15 cellular contexts compared by ENCODE assay signal in genomic region chr20:58297394-58297793, GRCh38. TPM values are rescaled to one million over a fixed set of nuclear protein-coding genes. Genes with fewer than 3 reads are reported as not detected.
A peak's percentile ranks its signal among the peaks of the same experiment; 100 is the strongest.
DNase-seq lines count a peak whose midpoint lies in the region; ATAC-seq, FAIRE-seq and TF ChIP-seq lines count a peak whose summit lies in the region.
"Had no signal": no experiment of that assay in that cellular context is flagged by ENCODE, and none has a peak within 500 bp of the region (broad histone marks: within the 10 kb centered on the region; RNA-seq: fewer than 3 reads in every experiment).

No MANE protein-coding gene starts in this region.

- 43% methylated on average over 2 of the region's 2 CpGs for WGBS in HepG2 (ENCODE audit: low lambda C conversion rate)

- no peaks in the 10 kb centered on the region for H3K4me1 ChIP-seq in CD8-positive, alpha-beta T cell (ENCODE audit: insufficient read depth, low read length)
- H3K4me1 ChIP-seq in HepG2 (ENCODE audit: insufficient read depth, low read length) = peaks cover 29% of the 10 kb centered on the region
- H3K4me1 ChIP-seq: BLaER1 had no signal

- POLR2A ChIA-PET in activated CD8-positive, alpha-beta T cell treated with anti-CD3 and anti-CD28 coated beads for 36 hours (lab: Charles Lee) = interaction anchor here (3.2 kb wide), 1 partner anchor 10 kb away, joined by 14 read pairs; no protein-coding TSS in a partner anchor
- POLR2A ChIA-PET in activated CD8-positive, alpha-beta T cell treated with anti-CD3 and anti-CD28 coated beads, Interleukin-2, amount 10 ng/mL, durations not matched to agents 7 days and 5 days (lab: Charles Lee) = interaction anchor here (1.0 kb wide), 1 partner anchor 13 kb away, joined by 5 read pairs; no protein-coding TSS in a partner anchor
- POLR2A ChIA-PET in CD8-positive, alpha-beta T cell (lab: Charles Lee) = no interaction called here
- POLR2A ChIA-PET in HepG2 (lab: Yijun Ruan, JAX) = interaction anchor here (0.6 kb wide), 1 partner anchor 15 kb away, joined by 3 read pairs; no protein-coding TSS in a partner anchor

- no peaks in the 10 kb centered on the region for H4K20me1 ChIP-seq in HepG2 (ENCODE audit: insufficient read depth, low read length)

- intact Hi-C loops in activated CD8-positive, alpha-beta T cell treated with anti-CD3 and anti-CD28 coated beads for 36 hours (cut with micrococcal nuclease) = no loop called here
- intact Hi-C loops in CD8-positive, alpha-beta T cell (cut with DNase I, micrococcal nuclease) = no loop called here
- intact Hi-C loops in HepG2 (cut with micrococcal nuclease; ENCODE audit: unreplicated experiment) = no loop called here

- no peak for DNase-seq in activated CD8-positive, alpha-beta T cell treated with anti-CD3 and anti-CD28 coated beads for 36 hours
- DNase-seq in activated CD8-positive, alpha-beta T cell treated with anti-CD3 and anti-CD28 coated beads, Interleukin-2, amount 10 ng/mL, durations not matched to agents 7 days and 5 days = no peak
- no peak for DNase-seq in CD8-positive, alpha-beta T cell
- DNase-seq in HepG2 (ENCODE audit: low spot score) (no peak), glutamatergic neuron (no peak), GM03348 (ENCODE audit: low spot score) (no peak)
- DNase-seq: 8988T, AML-193, DMS53, GF-D8 had no signal

- no peak for TF ChIP-seq POLR2A in HepG2 (IDR thresholded peaks at IDR 0.05; ENCODE audit: insufficient read depth in 1 of 2, low read depth in 2 of 2, low read length in 2 of 2)

- no peak overlapping the region for H3K27ac ChIP-seq in CD8-positive, alpha-beta T cell (ENCODE audit: low read depth, low read length)
- no peak overlapping the region for H3K27ac ChIP-seq in HepG2 (ENCODE audit: extremely low read length, insufficient read depth, low read length)
- H3K27ac ChIP-seq: BLaER1 had no signal

- no peak overlapping the region for H2AFZ ChIP-seq in HepG2 (ENCODE audit: low read length)

- H3K27ac Mint-ChIP-seq in activated CD8-positive, alpha-beta T cell treated with anti-CD3 and anti-CD28 coated beads for 36 hours = peak overlapping the region; percentile 6
- no peak overlapping the region for H3K27ac Mint-ChIP-seq in activated CD8-positive, alpha-beta T cell treated with anti-CD3 and anti-CD28 coated beads, Interleukin-2, amount 10 ng/mL, durations not matched to agents 7 days and 5 days
- H3K27ac Mint-ChIP-seq in CD8-positive, alpha-beta T cell = peak overlapping the region; percentile 28
- peak overlapping the region; percentile 34 for H3K27ac Mint-ChIP-seq in activated T-helper 17 cell treated with anti-CD3 and anti-CD28 coated beads, Interleukin-2, amount 50 U/mL, for 72 hours
- H3K27ac Mint-ChIP-seq in glutamatergic neuron (ENCODE audit: unreplicated experiment) = no peak overlapping the region

- H3K36me3 ChIP-seq in CD8-positive, alpha-beta T cell (ENCODE audit: insufficient read depth, low read length) = no peaks in the 10 kb centered on the region
- H3K36me3 ChIP-seq in HepG2 (replicated peaks in 1 of 2; ENCODE audit: control insufficient read depth in 1 of 2, insufficient read depth in 2 of 2, low read length in 2 of 2) = no peaks in the 10 kb centered on the region
- H3K36me3 ChIP-seq: BLaER1 had no signal

- H3K9ac ChIP-seq in HepG2 (ENCODE audit: insufficient read depth, low read depth, low read length) = no peak overlapping the region
- H3K9ac ChIP-seq: BLaER1 had no signal

- no peaks in the 10 kb centered on the region for H3K79me2 ChIP-seq in HepG2 (ENCODE audit: insufficient read depth, low read length)

- H3K27me3 Mint-ChIP-seq in activated CD8-positive, alpha-beta T cell treated with anti-CD3 and anti-CD28 coated beads for 36 hours = no peaks in the 10 kb centered on the region
- no peaks in the 10 kb centered on the region for H3K27me3 Mint-ChIP-seq in activated CD8-positive, alpha-beta T cell treated with anti-CD3 and anti-CD28 coated beads, Interleukin-2, amount 10 ng/mL, durations not matched to agents 7 days and 5 days (ENCODE audit: low read depth)
- H3K27me3 Mint-ChIP-seq in CD8-positive, alpha-beta T cell (ENCODE audit: low read depth) = no peaks in the 10 kb centered on the region
- H3K27me3 Mint-ChIP-seq in activated T-helper 17 cell treated with anti-CD3 and anti-CD28 coated beads, Interleukin-2, amount 50 U/mL, for 72 hours = no peaks in the 10 kb centered on the region
- peaks cover 2% of the 10 kb centered on the region for H3K27me3 Mint-ChIP-seq in glutamatergic neuron (ENCODE audit: unreplicated experiment)

- H3K4me3 Mint-ChIP-seq in activated CD8-positive, alpha-beta T cell treated with anti-CD3 and anti-CD28 coated beads for 36 hours = no peak overlapping the region
- H3K4me3 Mint-ChIP-seq in activated CD8-positive, alpha-beta T cell treated with anti-CD3 and anti-CD28 coated beads, Interleukin-2, amount 10 ng/mL, durations not matched to agents 7 days and 5 days = no peak overlapping the region
- H3K4me3 Mint-ChIP-seq in CD8-positive, alpha-beta T cell = no peak overlapping the region
- no peak overlapping the region for H3K4me3 Mint-ChIP-seq in activated T-helper 17 cell treated with anti-CD3 and anti-CD28 coated beads, Interleukin-2, amount 50 U/mL, for 72 hours
- H3K4me3 Mint-ChIP-seq in glutamatergic neuron (ENCODE audit: unreplicated experiment) = no peak overlapping the region

- TF ChIP-seq CTCF in activated CD8-positive, alpha-beta T cell treated with anti-CD3 and anti-CD28 coated beads for 36 hours (IDR thresholded peaks at IDR 0.05) = no peak
- no peak for TF ChIP-seq CTCF in CD8-positive, alpha-beta T cell (IDR thresholded peaks at IDR 0.05)
- TF ChIP-seq CTCF in HepG2 (CRISPR knock-in tag; IDR thresholded peaks at IDR 0.05) (no peak), glutamatergic neuron (IDR thresholded peaks at IDR 0.05; ENCODE audit: partially characterized antibody, unreplicated experiment) (no peak)

- H3K4me1 Mint-ChIP-seq in activated CD8-positive, alpha-beta T cell treated with anti-CD3 and anti-CD28 coated beads for 36 hours (ENCODE audit: low read depth) = peaks cover 11% of the 10 kb centered on the region
- H3K4me1 Mint-ChIP-seq in activated CD8-positive, alpha-beta T cell treated with anti-CD3 and anti-CD28 coated beads, Interleukin-2, amount 10 ng/mL, durations not matched to agents 7 days and 5 days (ENCODE audit: low read depth) = peaks cover 8% of the 10 kb centered on the region
- peaks cover 27% of the 10 kb centered on the region for H3K4me1 Mint-ChIP-seq in CD8-positive, alpha-beta T cell (ENCODE audit: low read depth)
- peaks cover 17% of the 10 kb centered on the region for H3K4me1 Mint-ChIP-seq in activated T-helper 17 cell treated with anti-CD3 and anti-CD28 coated beads, Interleukin-2, amount 50 U/mL, for 72 hours
- peaks cover 25% of the 10 kb centered on the region for H3K4me1 Mint-ChIP-seq in glutamatergic neuron (ENCODE audit: low read depth, unreplicated experiment)

- no peak for TF ChIP-seq RAD21 in HepG2 (CRISPR knock-in tag; IDR thresholded peaks at IDR 0.05)

- H3K9me3 Mint-ChIP-seq in activated CD8-positive, alpha-beta T cell treated with anti-CD3 and anti-CD28 coated beads for 36 hours = no peaks in the 10 kb centered on the region
- no peaks in the 10 kb centered on the region for H3K9me3 Mint-ChIP-seq in activated CD8-positive, alpha-beta T cell treated with anti-CD3 and anti-CD28 coated beads, Interleukin-2, amount 10 ng/mL, durations not matched to agents 7 days and 5 days (ENCODE audit: insufficient read depth)
- H3K9me3 Mint-ChIP-seq in CD8-positive, alpha-beta T cell = no peaks in the 10 kb centered on the region
- H3K9me3 Mint-ChIP-seq in activated T-helper 17 cell treated with anti-CD3 and anti-CD28 coated beads, Interleukin-2, amount 50 U/mL, for 72 hours = no peaks in the 10 kb centered on the region
- H3K9me3 Mint-ChIP-seq in glutamatergic neuron (ENCODE audit: unreplicated experiment) = peaks cover 1% of the 10 kb centered on the region

- no peak for FAIRE-seq in HepG2 (lab: Jason Lieb, UNC)
- FAIRE-seq: GM18507, H54 had no signal

- no peak for TF ChIP-seq EP300 in HepG2 (IDR thresholded peaks at IDR 0.05; ENCODE audit: low read depth in 2 of 2, low read length in 2 of 2)
- no peak for TF ChIP-seq EP300 in HepG2 (CRISPR knock-in tag; IDR thresholded peaks at IDR 0.05; ENCODE audit: borderline replicate concordance)

- H3K4me3 ChIP-seq in CD8-positive, alpha-beta T cell (ENCODE audit: low read depth, low read length) = no peak overlapping the region
- no peak overlapping the region for H3K4me3 ChIP-seq in HepG2 (replicated peaks in 1 of 3; ENCODE audit: insufficient read depth in 1 of 3, low read depth in 2 of 3, low read length in 3 of 3)
- H3K4me3 ChIP-seq: BLaER1 had no signal

- no TSS peak for BruUV-seq in HepG2 (replicated peaks; lab: Mats Ljungman, UMichigan)

- H3K36me3 Mint-ChIP-seq in activated CD8-positive, alpha-beta T cell treated with anti-CD3 and anti-CD28 coated beads for 36 hours (ENCODE audit: low read depth) = peaks cover 4% of the 10 kb centered on the region
- H3K36me3 Mint-ChIP-seq in activated CD8-positive, alpha-beta T cell treated with anti-CD3 and anti-CD28 coated beads, Interleukin-2, amount 10 ng/mL, durations not matched to agents 7 days and 5 days (ENCODE audit: low read depth) = peaks cover 2% of the 10 kb centered on the region
- H3K36me3 Mint-ChIP-seq in CD8-positive, alpha-beta T cell = peaks cover 8% of the 10 kb centered on the region
- H3K36me3 Mint-ChIP-seq in activated T-helper 17 cell treated with anti-CD3 and anti-CD28 coated beads, Interleukin-2, amount 50 U/mL, for 72 hours (ENCODE audit: low read depth) = peaks cover 2% of the 10 kb centered on the region
- peaks cover 6% of the 10 kb centered on the region for H3K36me3 Mint-ChIP-seq in glutamatergic neuron (ENCODE audit: unreplicated experiment)

- CTCF ChIA-PET in activated CD8-positive, alpha-beta T cell treated with anti-CD3 and anti-CD28 coated beads for 36 hours (lab: Charles Lee) = interaction anchor here (0.8 to 1.3 kb wide), 2 partner anchors 9 to 63 kb away, joined by 3 read pairs; no protein-coding TSS in a partner anchor
- CTCF ChIA-PET in activated CD8-positive, alpha-beta T cell treated with anti-CD3 and anti-CD28 coated beads, Interleukin-2, amount 10 ng/mL, durations not matched to agents 7 days and 5 days (lab: Charles Lee) = no interaction called here
- CTCF ChIA-PET in CD8-positive, alpha-beta T cell (lab: Charles Lee) = no interaction called here
- CTCF ChIA-PET in HepG2 (lab: Yijun Ruan, JAX; ENCODE audit: low intra/inter-chr PET ratio, low total read pairs) = no interaction called here

- in situ Hi-C loops in HepG2 (cut with HindIII; ENCODE audit: extremely low pct_ligation_motif_present, low pct_unique_long_range_greater_than_20kb) = no loop called here

- H3K9me3 ChIP-seq in CD8-positive, alpha-beta T cell (ENCODE audit: low read length) = no peaks in the 10 kb centered on the region
- H3K9me3 ChIP-seq in HepG2 (ENCODE audit: low read length) = no peaks in the 10 kb centered on the region
- H3K9me3 ChIP-seq: BLaER1 had no signal

- no peak for ATAC-seq in activated CD8-positive, alpha-beta T cell treated with anti-CD3 and anti-CD28 coated beads for 36 hours
- ATAC-seq in activated CD8-positive, alpha-beta T cell treated with anti-CD3 and anti-CD28 coated beads, Interleukin-2, amount 10 ng/mL, durations not matched to agents 7 days and 5 days = no peak
- no peak for ATAC-seq in CD8-positive, alpha-beta T cell
- ATAC-seq in activated T-helper 17 cell treated with anti-CD3 and anti-CD28 coated beads, Interleukin-2, amount 50 U/mL, for 72 hours (replicated peaks) = no peak
- peak; percentile 32; the same call in 2 of the 3 replicates for ATAC-seq in HepG2
- ATAC-seq: HCT116 had no signal

- no peak overlapping the region for H3K4me2 ChIP-seq in HepG2 (ENCODE audit: low read depth, low read length)
- H3K4me2 ChIP-seq: BLaER1 had no signal

- no peaks in the 10 kb centered on the region for H3K27me3 ChIP-seq in CD8-positive, alpha-beta T cell (ENCODE audit: insufficient read depth, low read length)
- 0 out of 5 replicates have a peak, but pooled peaks cover 0 to 2% of the 10 kb centered on the region in 2 experiments for H3K27me3 ChIP-seq in HepG2 (ENCODE audit: control insufficient read depth in 1 of 2, insufficient read depth in 2 of 2, low read length in 2 of 2)
- H3K27me3 ChIP-seq: BLaER1 had no signal

RNA-seq across cellular contexts. Expression of gene RAB22A, which starts 12.1 kb away (rescaled TPM):
- total RNA-seq in activated CD8-positive, alpha-beta T cell treated with anti-CD3 and anti-CD28 coated beads for 36 hours = 1 to 10 TPM; 8.3 to 9.0 TPM
- total RNA-seq in activated CD8-positive, alpha-beta T cell treated with anti-CD3 and anti-CD28 coated beads, Interleukin-2, amount 10 ng/mL, durations not matched to agents 7 days and 5 days = 10 to 100 TPM; 16.0 to 17.3 TPM
- 10 to 100 TPM; 19.0 to 22.8 TPM for total RNA-seq in CD8-positive, alpha-beta T cell
- total RNA-seq in activated T-helper 17 cell treated with anti-CD3 and anti-CD28 coated beads, Interleukin-2, amount 50 U/mL, for 72 hours = 10 to 100 TPM; 11.6 to 12.8 TPM
- total RNA-seq in HepG2 (2016; rRNA removed; fragmentation: Illumina TruSeq; extraction: Trizol) (11.2 and 16.2 TPM in 2 replicates), glutamatergic neuron (ENCODE audit: unreplicated experiment) (9.5 TPM)
- total RNA-seq in HepG2 (2016; cell fraction: cytosol; rRNA removed; fragmentation: Illumina TruSeq; extraction: Trizol; ENCODE audit: low read depth) = 3.2 TPM in 2 replicates
- total RNA-seq in HepG2 (2016; cell fraction: insoluble cytoplasmic fraction; rRNA removed; fragmentation: Illumina TruSeq; extraction: Trizol) = 11.4 and 14.3 TPM in 2 replicates
- total RNA-seq in HepG2 (2016; cell fraction: membrane; rRNA removed; fragmentation: Illumina TruSeq; extraction: Trizol) = 12.0 and 12.3 TPM in 2 replicates
- total RNA-seq in HepG2 (2016; cell fraction: nucleus; rRNA removed; fragmentation: Illumina TruSeq; extraction: Trizol) = 10.4 and 11.0 TPM in 2 replicates
- polyA plus RNA-seq in HepG2 (2011; rRNA removed) = 10.6 and 10.7 TPM in 2 replicates
- polyA plus RNA-seq in HepG2 (2011; cell fraction: cytosol; rRNA removed) = 4.3 and 7.7 TPM in 2 replicates
- polyA plus RNA-seq in HepG2 (2011; cell fraction: nucleus; rRNA removed) = 9.1 and 10.7 TPM in 2 replicates
- polyA plus RNA-seq in HepG2 (2012) = 8.1 and 8.6 TPM in 2 replicates
- polyA plus RNA-seq in HepG2 (2016; cell fraction: cytosol; fragmentation: Illumina TruSeq; extraction: Trizol; ENCODE audit: low read depth) = 3.2 and 4.1 TPM in 2 replicates
- polyA plus RNA-seq in HepG2 (2016; cell fraction: insoluble cytoplasmic fraction; fragmentation: Illumina TruSeq; extraction: Trizol; ENCODE audit: low read depth) = 11.4 and 11.5 TPM in 2 replicates
- 8.1 and 10.1 TPM in 2 replicates for polyA plus RNA-seq in HepG2 (2016; cell fraction: membrane; fragmentation: Illumina TruSeq; extraction: Trizol; ENCODE audit: low read depth)
- polyA plus RNA-seq in HepG2 (2016; cell fraction: nucleus; fragmentation: Illumina TruSeq; extraction: Trizol; ENCODE audit: insufficient read depth, low read depth) = 12.2 and 13.1 TPM in 2 replicates
- 22.2 and 25.1 TPM in 2 replicates for polyA minus RNA-seq in HepG2 (2011; rRNA and poly(A)+ RNA removed; ENCODE audit: low replicate concordance)
- 9.8 and 13.5 TPM in 2 replicates for polyA minus RNA-seq in HepG2 (2011; cell fraction: cytosol; rRNA and poly(A)+ RNA removed)
- 32.2 and 33.1 TPM in 2 replicates for polyA minus RNA-seq in HepG2 (2011; cell fraction: nucleus; rRNA and poly(A)+ RNA removed)

Comparison
In these comparisons a context has a peak if more than half of its experiments do, and no peak if none do; other contexts are left out.
1. H3K27ac Mint-ChIP-seq: peak in activated CD8-positive, alpha-beta T cell treated with anti-CD3 and anti-CD28 coated beads for 36 hours (single experiment), CD8-positive, alpha-beta T cell (single experiment) and activated T-helper 17 cell treated with anti-CD3 and anti-CD28 coated beads, Interleukin-2, amount 50 U/mL, for 72 hours (single experiment); none in activated CD8-positive, alpha-beta T cell treated with anti-CD3 and anti-CD28 coated beads, Interleukin-2, amount 10 ng/mL, durations not matched to agents 7 days and 5 days (single experiment) and glutamatergic neuron (single experiment).